In genomic region chr12:50520808-50521207, GRCh38 we compare ENCODE assay signal across 13 cellular contexts. TPM values are rescaled to one million over a fixed set of nuclear protein-coding genes. Genes with fewer than 3 reads are reported as not detected.
DNase-seq lines count a peak whose midpoint lies in the region; ATAC-seq, FAIRE-seq and TF ChIP-seq lines count a peak whose summit lies in the region.
"Had no signal": no experiment of that assay in that cellular context is flagged by ENCODE, and none has a peak within 500 bp of the region (broad histone marks: within the 10 kb centered on the region; RNA-seq: fewer than 3 reads in every experiment).

No MANE protein-coding gene starts in this region.

- no peaks in the 10 kb centered on the region for H3K27me3 ChIP-seq in CD4-positive, alpha-beta memory T cell (ENCODE audit: insufficient read depth, low read length)
- H3K27me3 ChIP-seq in esophagus muscularis mucosa: no peaks in the 10 kb centered on the region
- H3K27me3 ChIP-seq in parathyroid adenoma (ENCODE audit: control insufficient read depth, insufficient read depth, low read length): no peaks in the 10 kb centered on the region
- H3K27me3 ChIP-seq: ovary had no signal

- peaks cover 8 to 20% of the 10 kb centered on the region in 2 donors for H3K36me3 Mint-ChIP-seq in CD4-positive, alpha-beta memory T cell

- peaks cover 58% of the 10 kb centered on the region for H3K4me1 ChIP-seq in CD4-positive, alpha-beta memory T cell (ENCODE audit: insufficient read depth, low read length)
- H3K4me1 ChIP-seq in esophagus muscularis mucosa (peaks cover 30 to 55% (median 43%) of the 10 kb centered on the region in 4 donors), parathyroid adenoma (peaks cover 1% of the 10 kb centered on the region)

- TF ChIP-seq EP300 in esophagus muscularis mucosa (IDR thresholded peaks at IDR 0.05): no peak

- ATAC-seq in HG03196 (IDR thresholded peaks at IDR 0.05; ENCODE audit: unreplicated experiment): no peak
- ATAC-seq: K562 had no signal

- CTCF ChIA-PET in CD4-positive, alpha-beta memory T cell (lab: Charles Lee; ENCODE audit: partially characterized antibody): interaction anchor here (0.6 to 1.7 kb wide), 7 partner anchors 9 to 29 kb away, joined by 3 to 6 read pairs (median 4); no protein-coding TSS in a partner anchor

- H3K9me3 ChIP-seq in CD4-positive, alpha-beta memory T cell (ENCODE audit: control insufficient read depth in 1 of 2, low read length in 2 of 2): no peaks in the 10 kb centered on the region
- no peaks in the 10 kb centered on the region for H3K9me3 ChIP-seq in esophagus muscularis mucosa
- H3K9me3 ChIP-seq in parathyroid adenoma (ENCODE audit: control insufficient read depth, low read length): no peaks in the 10 kb centered on the region
- H3K9me3 ChIP-seq: ovary had no signal

- no peaks in the 10 kb centered on the region for H3K27me3 Mint-ChIP-seq in CD4-positive, alpha-beta memory T cell

- 18% methylated on average over 6 of the region's 6 CpGs for WGBS in esophagus muscularis mucosa

- POLR2A ChIA-PET in CD4-positive, alpha-beta memory T cell (lab: Charles Lee; ENCODE audit: partially characterized antibody): interaction anchor here (1.0 to 4.3 kb wide), 5 partner anchors 11 to 20 kb away, joined by 3 to 21 read pairs (median 6); no protein-coding TSS in a partner anchor

- TF ChIP-seq CTCF in esophagus muscularis mucosa (IDR thresholded peaks at IDR 0.05) (no peak), parathyroid adenoma (IDR thresholded peaks at IDR 0.05) (no peak)

- TF ChIP-seq POLR2A in esophagus muscularis mucosa (IDR thresholded peaks at IDR 0.05; ENCODE audit: low read depth): no peak
- no peak for TF ChIP-seq POLR2A in GM12892 (IDR thresholded peaks at IDR 0.05; ENCODE audit: low read depth, low read length)

- peak overlapping the region; percentile 28 for H3K4me2 ChIP-seq in parathyroid adenoma (ENCODE audit: low read length)

- peaks cover 21% of the 10 kb centered on the region for H3K79me2 ChIP-seq in parathyroid adenoma

- no peak overlapping the region for H2AFZ ChIP-seq in parathyroid adenoma

- DNase-seq in CD4-positive, alpha-beta memory T cell: peak in 1 of 5 donors; percentile 22
- DNase-seq in RPMI8226: peak; percentile 15
- DNase-seq in esophagus muscularis mucosa (ENCODE audit: extremely low spot score): no peak
- no peak for DNase-seq in GM12892 (ENCODE audit: insufficient read length)
- DNase-seq in kidney tubule cell (ENCODE audit: low spot score): no peak
- DNase-seq in DMS114 treated with DMSO at 0.1 percent for 48 hours (lab: John Stamatoyannopoulos, UW; ENCODE audit: unreplicated experiment): no peak
- DNase-seq: effector CD4-positive, alpha-beta T cell; NCI-H510A had no signal

- peaks cover 25 to 51% (median 37%) of the 10 kb centered on the region in 4 donors for H3K4me1 Mint-ChIP-seq in CD4-positive, alpha-beta memory T cell

- no peak overlapping the region for H3K27ac ChIP-seq in CD4-positive, alpha-beta memory T cell (ENCODE audit: low read depth, low read length)
- H3K27ac ChIP-seq in esophagus muscularis mucosa (replicated peaks in 1 of 4) (peak overlapping the region; percentile 59 to 78 (median 74)), parathyroid adenoma (peak overlapping the region; percentile 21)

- peaks cover 0 to 3% (median 0%) of the 10 kb centered on the region in 8 donors for H3K9me3 Mint-ChIP-seq in CD4-positive, alpha-beta memory T cell

- H3K4me3 ChIP-seq in CD4-positive, alpha-beta memory T cell (ENCODE audit: low read length in 2 of 2): no peak overlapping the region
- H3K4me3 ChIP-seq in esophagus muscularis mucosa (no peak overlapping the region), parathyroid adenoma (ENCODE audit: low read depth, low read length) (no peak overlapping the region)
- H3K4me3 ChIP-seq: K562, ovary had no signal

- H3K9ac ChIP-seq in parathyroid adenoma: no peak overlapping the region

- peak overlapping the region; percentile 62 to 91 (median 88) for H3K27ac Mint-ChIP-seq in CD4-positive, alpha-beta memory T cell

- no peaks in the 10 kb centered on the region for H3K36me3 ChIP-seq in CD4-positive, alpha-beta memory T cell (ENCODE audit: insufficient read depth, low read length)
- H3K36me3 ChIP-seq in esophagus muscularis mucosa (no peaks in the 10 kb centered on the region), parathyroid adenoma (ENCODE audit: control insufficient read depth, insufficient read depth, low read length) (no peaks in the 10 kb centered on the region)
- H3K36me3 ChIP-seq: ovary had no signal

- no peak for FAIRE-seq in GM12892 (lab: Jason Lieb, UNC)
- FAIRE-seq: D721Med, K562 had no signal

- intact Hi-C loops in CD4-positive, alpha-beta memory T cell (cut with micrococcal nuclease): loop anchor here (2.0 kb wide), 1 partner anchor 16 kb away; the partner anchor contains the start of gene DIP2B
- intact Hi-C loops in esophagus muscularis mucosa (cut with DNase I): no loop called here

- peak overlapping the region in 6 of 8 donors; percentile 4 to 60 (median 36) for H3K4me3 Mint-ChIP-seq in CD4-positive, alpha-beta memory T cell

RNA-seq across cellular contexts. Expression of gene DIP2B, which starts 16.0 kb away (rescaled TPM):
- 10 to 100 TPM; 26.4 to 29.1 TPM for total RNA-seq in CD4-positive, alpha-beta memory T cell
- polyA plus RNA-seq in CD4-positive, alpha-beta memory T cell: 10 to 100 TPM in 1 of 2 donors, 1 to 10 TPM in 1; 3.8 to 13.5 TPM
- 10 to 100 TPM; 18.7 to 23.0 (median 20.6) TPM for total RNA-seq in esophagus muscularis mucosa
- 13.2 TPM for polyA plus RNA-seq in GM12892 (2012; ENCODE audit: missing spikeins)
